ENCODE assay signal across 1 cellular context in the genomic region with DNA sequence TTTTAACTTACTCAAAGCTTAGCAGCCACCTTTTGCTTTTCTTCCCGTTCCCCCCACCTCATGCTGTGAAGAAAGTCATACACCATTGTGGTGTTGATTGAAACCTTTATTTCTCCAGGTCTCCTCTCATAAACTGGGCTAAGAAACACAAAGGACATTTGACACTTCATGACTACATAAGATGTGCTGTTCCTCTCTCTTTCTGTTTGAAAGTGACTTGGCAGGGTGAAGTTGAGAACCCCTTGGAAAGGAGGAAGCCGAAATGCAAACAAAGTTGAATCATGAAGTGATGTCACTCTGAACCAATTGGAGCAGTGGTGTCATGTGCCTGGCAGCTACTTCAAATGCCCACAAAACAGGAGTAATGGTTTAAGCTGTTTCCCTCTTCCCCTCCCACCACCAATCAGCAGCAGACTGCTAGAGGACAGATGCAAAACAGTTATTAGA.
TF ChIP-seq lines count a peak whose summit lies in the region.

No MANE protein-coding gene starts in this region.

TF ChIP-seq in HEK293, 187 proteins besides CTCF, POLR2A, EP300 and RAD21 (continued from another document and continues in another):
- TF ChIP-seq, protein P1, sequence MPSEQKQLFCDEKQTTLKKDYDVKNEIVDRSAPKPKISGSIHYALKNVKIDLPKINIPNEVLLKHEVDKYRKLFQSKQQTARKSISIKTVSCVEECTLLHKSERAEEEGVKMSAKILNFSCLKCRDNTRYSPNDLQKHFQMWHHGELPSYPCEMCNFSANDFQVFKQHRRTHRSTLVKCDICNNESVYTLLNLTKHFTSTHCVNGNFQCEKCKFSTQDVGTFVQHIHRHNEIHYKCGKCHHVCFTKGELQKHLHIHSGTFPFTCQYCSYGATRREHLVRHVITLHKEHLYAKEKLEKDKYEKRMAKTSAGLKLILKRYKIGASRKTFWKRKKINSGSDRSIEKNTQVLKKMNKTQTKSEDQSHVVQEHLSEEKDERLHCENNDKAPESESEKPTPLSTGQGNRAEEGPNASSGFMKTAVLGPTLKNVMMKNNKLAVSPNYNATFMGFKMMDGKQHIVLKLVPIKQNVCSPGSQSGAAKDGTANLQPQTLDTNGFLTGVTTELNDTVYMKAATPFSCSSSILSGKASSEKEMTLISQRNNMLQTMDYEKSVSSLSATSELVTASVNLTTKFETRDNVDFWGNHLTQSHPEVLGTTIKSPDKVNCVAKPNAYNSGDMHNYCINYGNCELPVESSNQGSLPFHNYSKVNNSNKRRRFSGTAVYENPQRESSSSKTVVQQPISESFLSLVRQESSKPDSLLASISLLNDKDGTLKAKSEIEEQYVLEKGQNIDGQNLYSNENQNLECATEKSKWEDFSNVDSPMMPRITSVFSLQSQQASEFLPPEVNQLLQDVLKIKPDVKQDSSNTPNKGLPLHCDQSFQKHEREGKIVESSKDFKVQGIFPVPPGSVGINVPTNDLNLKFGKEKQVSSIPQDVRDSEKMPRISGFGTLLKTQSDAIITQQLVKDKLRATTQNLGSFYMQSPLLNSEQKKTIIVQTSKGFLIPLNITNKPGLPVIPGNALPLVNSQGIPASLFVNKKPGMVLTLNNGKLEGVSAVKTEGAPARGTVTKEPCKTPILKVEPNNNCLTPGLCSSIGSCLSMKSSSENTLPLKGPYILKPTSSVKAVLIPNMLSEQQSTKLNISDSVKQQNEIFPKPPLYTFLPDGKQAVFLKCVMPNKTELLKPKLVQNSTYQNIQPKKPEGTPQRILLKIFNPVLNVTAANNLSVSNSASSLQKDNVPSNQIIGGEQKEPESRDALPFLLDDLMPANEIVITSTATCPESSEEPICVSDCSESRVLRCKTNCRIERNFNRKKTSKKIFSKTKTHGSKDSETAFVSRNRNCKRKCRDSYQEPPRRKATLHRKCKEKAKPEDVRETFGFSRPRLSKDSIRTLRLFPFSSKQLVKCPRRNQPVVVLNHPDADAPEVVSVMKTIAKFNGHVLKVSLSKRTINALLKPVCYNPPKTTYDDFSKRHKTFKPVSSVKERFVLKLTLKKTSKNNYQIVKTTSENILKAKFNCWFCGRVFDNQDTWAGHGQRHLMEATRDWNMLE (tag by site-specific recombination; conservative IDR thresholded peaks at IDR 0.05; ENCODE audit: low read depth): 0 out of 2 replicates have a peak, but pooled peaks have one; percentile 30
- 0 out of 2 replicates have a peak, but pooled peaks have one; percentile 23 for TF ChIP-seq ZBTB8A (tag by site-specific recombination; IDR thresholded peaks at IDR 0.05)
- TF ChIP-seq, protein P2, sequence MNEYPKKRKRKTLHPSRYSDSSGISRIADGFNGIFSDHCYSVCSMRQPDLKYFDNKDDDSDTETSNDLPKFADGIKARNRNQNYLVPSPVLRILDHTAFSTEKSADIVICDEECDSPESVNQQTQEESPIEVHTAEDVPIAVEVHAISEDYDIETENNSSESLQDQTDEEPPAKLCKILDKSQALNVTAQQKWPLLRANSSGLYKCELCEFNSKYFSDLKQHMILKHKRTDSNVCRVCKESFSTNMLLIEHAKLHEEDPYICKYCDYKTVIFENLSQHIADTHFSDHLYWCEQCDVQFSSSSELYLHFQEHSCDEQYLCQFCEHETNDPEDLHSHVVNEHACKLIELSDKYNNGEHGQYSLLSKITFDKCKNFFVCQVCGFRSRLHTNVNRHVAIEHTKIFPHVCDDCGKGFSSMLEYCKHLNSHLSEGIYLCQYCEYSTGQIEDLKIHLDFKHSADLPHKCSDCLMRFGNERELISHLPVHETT (tag by site-specific recombination; IDR thresholded peaks at IDR 0.05): peak; percentile 67; the same call in 1 of the 2 replicates
- peak; percentile 77; the same call in 1 of the 2 replicates for TF ChIP-seq ZSCAN30 (tag by site-specific recombination; IDR thresholded peaks at IDR 0.05)
- TF ChIP-seq KLF7 (tag by site-specific recombination; IDR thresholded peaks at IDR 0.05; ENCODE audit: borderline replicate concordance): no peak
- TF ChIP-seq TSHZ1 (tag by site-specific recombination; IDR thresholded peaks at IDR 0.05; ENCODE audit: borderline replicate concordance): peak; percentile 81
- TF ChIP-seq ZNF544 (tag by site-specific recombination; IDR thresholded peaks at IDR 0.05): no peak
- no peak for TF ChIP-seq ZIC2 (tag by site-specific recombination; IDR thresholded peaks at IDR 0.05)
- 0 out of 2 replicates have a peak, but pooled peaks have one; percentile 30 for TF ChIP-seq ZNF324 (tag by site-specific recombination; IDR thresholded peaks at IDR 0.05)
- TF ChIP-seq ZBTB48 (tag by site-specific recombination; IDR thresholded peaks at IDR 0.05): peak; percentile 66
- TF ChIP-seq ZEB2 (tag by site-specific recombination; IDR thresholded peaks at IDR 0.05): peak; percentile 85
- 0 out of 2 replicates have a peak, but pooled peaks have one; percentile 41 for TF ChIP-seq ZNF501 (tag by site-specific recombination; IDR thresholded peaks at IDR 0.05)
- TF ChIP-seq SP3 (tag by site-specific recombination; IDR thresholded peaks at IDR 0.05): no peak; the same call in 1 of the 2 replicates
- TF ChIP-seq ZNF596 (tag by site-specific recombination; IDR thresholded peaks at IDR 0.05): peak; percentile 77
- TF ChIP-seq ZBTB44 (tag by site-specific recombination; IDR thresholded peaks at IDR 0.05): peak; percentile 30; the same call in 1 of the 2 replicates
- peak; percentile 94 for TF ChIP-seq SP7 (tag by site-specific recombination; IDR thresholded peaks at IDR 0.05)
- TF ChIP-seq ZNF2 (tag by site-specific recombination; IDR thresholded peaks at IDR 0.05): peak; percentile 89; the same call in 1 of the 2 replicates
- TF ChIP-seq, protein P3, sequence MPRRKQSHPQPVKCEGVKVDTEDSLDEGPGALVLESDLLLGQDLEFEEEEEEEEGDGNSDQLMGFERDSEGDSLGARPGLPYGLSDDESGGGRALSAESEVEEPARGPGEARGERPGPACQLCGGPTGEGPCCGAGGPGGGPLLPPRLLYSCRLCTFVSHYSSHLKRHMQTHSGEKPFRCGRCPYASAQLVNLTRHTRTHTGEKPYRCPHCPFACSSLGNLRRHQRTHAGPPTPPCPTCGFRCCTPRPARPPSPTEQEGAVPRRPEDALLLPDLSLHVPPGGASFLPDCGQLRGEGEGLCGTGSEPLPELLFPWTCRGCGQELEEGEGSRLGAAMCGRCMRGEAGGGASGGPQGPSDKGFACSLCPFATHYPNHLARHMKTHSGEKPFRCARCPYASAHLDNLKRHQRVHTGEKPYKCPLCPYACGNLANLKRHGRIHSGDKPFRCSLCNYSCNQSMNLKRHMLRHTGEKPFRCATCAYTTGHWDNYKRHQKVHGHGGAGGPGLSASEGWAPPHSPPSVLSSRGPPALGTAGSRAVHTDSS (tag by site-specific recombination; IDR thresholded peaks at IDR 0.05): no peak
- TF ChIP-seq ZNF37A (tag by site-specific recombination; IDR thresholded peaks at IDR 0.05): no peak
- TF ChIP-seq GLIS1 (tag by site-specific recombination; IDR thresholded peaks at IDR 0.05): 0 out of 2 replicates have a peak, but pooled peaks have one; percentile 16
- TF ChIP-seq ZNF280D (tag by site-specific recombination; IDR thresholded peaks at IDR 0.05): no peak
- no peak for TF ChIP-seq HOXA7 (CRISPR knock-in tag; IDR thresholded peaks at IDR 0.05; ENCODE audit: borderline replicate concordance)
- peak; percentile 57; the same call in 1 of the 2 replicates for TF ChIP-seq GLI2 (tag by site-specific recombination; IDR thresholded peaks at IDR 0.05; ENCODE audit: borderline replicate concordance, low read depth)
- peak; percentile 50; the same call in 1 of the 2 replicates for TF ChIP-seq ZNF580 (tag by site-specific recombination; IDR thresholded peaks at IDR 0.05)
- TF ChIP-seq ZSCAN16 (tag by site-specific recombination; IDR thresholded peaks at IDR 0.05): no peak
- TF ChIP-seq RBAK (tag by site-specific recombination; IDR thresholded peaks at IDR 0.05): 0 out of 2 replicates have a peak, but pooled peaks have one; percentile 18
- TF ChIP-seq ZNF302 (tag by site-specific recombination; IDR thresholded peaks at IDR 0.05; ENCODE audit: low read depth): no peak
- peak; percentile 85 for TF ChIP-seq ZNF600 (tag by site-specific recombination; IDR thresholded peaks at IDR 0.05)
- no peak for TF ChIP-seq ZNF433 (tag by site-specific recombination; IDR thresholded peaks at IDR 0.05; ENCODE audit: low read depth)
- TF ChIP-seq, protein P4, sequence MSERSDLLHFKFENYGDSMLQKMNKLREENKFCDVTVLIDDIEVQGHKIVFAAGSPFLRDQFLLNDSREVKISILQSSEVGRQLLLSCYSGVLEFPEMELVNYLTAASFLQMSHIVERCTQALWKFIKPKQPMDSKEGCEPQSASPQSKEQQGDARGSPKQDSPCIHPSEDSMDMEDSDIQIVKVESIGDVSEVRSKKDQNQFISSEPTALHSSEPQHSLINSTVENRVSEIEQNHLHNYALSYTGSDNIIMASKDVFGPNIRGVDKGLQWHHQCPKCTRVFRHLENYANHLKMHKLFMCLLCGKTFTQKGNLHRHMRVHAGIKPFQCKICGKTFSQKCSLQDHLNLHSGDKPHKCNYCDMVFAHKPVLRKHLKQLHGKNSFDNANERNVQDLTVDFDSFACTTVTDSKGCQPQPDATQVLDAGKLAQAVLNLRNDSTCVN (tag by site-specific recombination; optimal IDR thresholded peaks at IDR 0.05): no peak
- TF ChIP-seq ZNF350 (tag by site-specific recombination; IDR thresholded peaks at IDR 0.05): no peak; the same call in 1 of the 2 replicates
- TF ChIP-seq ZBTB21 (tag by site-specific recombination; IDR thresholded peaks at IDR 0.05): peak; percentile 89
- no peak for TF ChIP-seq ZNF112 (tag by site-specific recombination; IDR thresholded peaks at IDR 0.05)
- TF ChIP-seq, protein P5, sequence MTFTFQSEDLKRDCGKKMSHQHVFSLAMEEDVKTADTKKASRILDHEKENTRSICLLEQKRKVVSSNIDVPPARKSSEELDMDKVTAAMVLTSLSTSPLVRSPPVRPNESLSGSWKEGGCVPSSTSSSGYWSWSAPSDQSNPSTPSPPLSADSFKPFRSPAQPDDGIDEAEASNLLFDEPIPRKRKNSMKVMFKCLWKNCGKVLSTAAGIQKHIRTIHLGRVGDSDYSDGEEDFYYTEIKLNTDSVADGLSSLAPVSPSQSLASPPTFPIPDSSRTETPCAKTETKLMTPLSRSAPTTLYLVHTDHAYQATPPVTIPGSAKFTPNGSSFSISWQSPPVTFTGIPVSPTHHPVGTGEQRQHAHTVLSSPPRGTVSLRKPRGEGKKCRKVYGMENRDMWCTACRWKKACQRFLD (tag by site-specific recombination; IDR thresholded peaks at IDR 0.05): no peak
- TF ChIP-seq ZNF548 (tag by site-specific recombination; IDR thresholded peaks at IDR 0.05): no peak
- TF ChIP-seq SP2 (tag by site-specific recombination; IDR thresholded peaks at IDR 0.05): peak; percentile 65
- peak; percentile 81; the same call in 1 of the 2 replicates for TF ChIP-seq MZF1 (tag by site-specific recombination; IDR thresholded peaks at IDR 0.05; ENCODE audit: borderline replicate concordance)
- TF ChIP-seq ZNF24 (tag by site-specific recombination; IDR thresholded peaks at IDR 0.05): peak; percentile 89
- no peak for TF ChIP-seq MEIS1 (CRISPR knock-in tag; IDR thresholded peaks at IDR 0.05; ENCODE audit: borderline replicate concordance)
